ENCODE assay signal across 23 cellular contexts in genomic region chr9:4943346-4943745, GRCh38. TPM values are rescaled to one million over a fixed set of nuclear protein-coding genes. Genes with fewer than 3 reads are reported as not detected.
DNase-seq lines count a peak whose midpoint lies in the region; ATAC-seq and TF ChIP-seq lines count a peak whose summit lies in the region.
"Had no signal": no experiment of that assay in that cellular context is flagged by ENCODE, and none has a peak within 500 bp of the region (broad histone marks: within the 10 kb centered on the region; RNA-seq: fewer than 3 reads in every experiment).

No MANE protein-coding gene starts in this region.

- no peak overlapping the region for H3K4me3 ChIP-seq in psoas muscle
- H3K4me3 ChIP-seq: GM23338, Peyer's patch, SJCRH30 had no signal

- H3K4me1 Mint-ChIP-seq in activated CD8-positive, alpha-beta T cell treated with anti-CD3 and anti-CD28 coated beads for 36 hours (ENCODE audit: low read depth): peaks cover 62% of the 10 kb centered on the region
- peaks cover 57% of the 10 kb centered on the region for H3K4me1 Mint-ChIP-seq in activated CD8-positive, alpha-beta T cell treated with anti-CD3 and anti-CD28 coated beads, Interleukin-2, amount 10 ng/mL, durations not matched to agents 7 days and 5 days (ENCODE audit: low read depth)
- H3K4me1 Mint-ChIP-seq in natural killer cell treated with Interleukin-12 subunit alpha and Interleukin-12 subunit beta and Interleukin-15 and Interleukin-18, amount 100 ng/mL, for 72 hours (ENCODE audit: low read depth in 2 of 2): peaks cover 36 to 48% of the 10 kb centered on the region in 2 donors
- peaks cover 28% of the 10 kb centered on the region in 2 donors for H3K4me1 Mint-ChIP-seq in natural killer cell
- H3K4me1 Mint-ChIP-seq: GM23338, H9 had no signal

- 30 to 57% (median 34%) methylated on average over 4 of the region's 4 CpGs for WGBS in psoas muscle, 3 donors

- intact Hi-C loops in activated CD8-positive, alpha-beta T cell treated with anti-CD3 and anti-CD28 coated beads for 36 hours (cut with micrococcal nuclease): no loop called here
- intact Hi-C loops in natural killer cell (cut with micrococcal nuclease): no loop called here
- intact Hi-C loops in psoas muscle (cut with DNase I): no loop called here

- peaks cover 7% of the 10 kb centered on the region for H3K36me3 Mint-ChIP-seq in activated CD8-positive, alpha-beta T cell treated with anti-CD3 and anti-CD28 coated beads for 36 hours (ENCODE audit: low read depth)
- peaks cover 2% of the 10 kb centered on the region for H3K36me3 Mint-ChIP-seq in activated CD8-positive, alpha-beta T cell treated with anti-CD3 and anti-CD28 coated beads, Interleukin-2, amount 10 ng/mL, durations not matched to agents 7 days and 5 days (ENCODE audit: low read depth)
- H3K36me3 Mint-ChIP-seq in natural killer cell treated with Interleukin-12 subunit alpha and Interleukin-12 subunit beta and Interleukin-15 and Interleukin-18, amount 100 ng/mL, for 72 hours: no peaks in the 10 kb centered on the region
- no peaks in the 10 kb centered on the region for H3K36me3 Mint-ChIP-seq in natural killer cell
- H3K36me3 Mint-ChIP-seq: CD4-positive, CD25-positive, alpha-beta regulatory T cell had no signal

- no peaks in the 10 kb centered on the region for H3K36me3 ChIP-seq in psoas muscle (ENCODE audit: insufficient read depth in 1 of 2, low read depth in 1 of 2)
- H3K36me3 ChIP-seq: Peyer's patch, SJCRH30 had no signal

- H3K27me3 ChIP-seq in psoas muscle (ENCODE audit: insufficient read depth in 3 of 3, low read length in 2 of 3): no peaks in the 10 kb centered on the region
- H3K27me3 ChIP-seq: Peyer's patch, SJCRH30 had no signal

- no peaks in the 10 kb centered on the region for H3K27me3 Mint-ChIP-seq in activated CD8-positive, alpha-beta T cell treated with anti-CD3 and anti-CD28 coated beads for 36 hours
- no peaks in the 10 kb centered on the region for H3K27me3 Mint-ChIP-seq in activated CD8-positive, alpha-beta T cell treated with anti-CD3 and anti-CD28 coated beads, Interleukin-2, amount 10 ng/mL, durations not matched to agents 7 days and 5 days (ENCODE audit: low read depth)
- no peaks in the 10 kb centered on the region for H3K27me3 Mint-ChIP-seq in natural killer cell treated with Interleukin-12 subunit alpha and Interleukin-12 subunit beta and Interleukin-15 and Interleukin-18, amount 100 ng/mL, for 72 hours
- H3K27me3 Mint-ChIP-seq in natural killer cell (ENCODE audit: low read depth in 2 of 2): no peaks in the 10 kb centered on the region
- H3K27me3 Mint-ChIP-seq: CD4-positive, CD25-positive, alpha-beta regulatory T cell had no signal

- H3K4me3 Mint-ChIP-seq in activated CD8-positive, alpha-beta T cell treated with anti-CD3 and anti-CD28 coated beads for 36 hours: no peak overlapping the region
- H3K4me3 Mint-ChIP-seq in activated CD8-positive, alpha-beta T cell treated with anti-CD3 and anti-CD28 coated beads, Interleukin-2, amount 10 ng/mL, durations not matched to agents 7 days and 5 days: no peak overlapping the region
- no peak overlapping the region for H3K4me3 Mint-ChIP-seq in natural killer cell treated with Interleukin-12 subunit alpha and Interleukin-12 subunit beta and Interleukin-15 and Interleukin-18, amount 100 ng/mL, for 72 hours
- H3K4me3 Mint-ChIP-seq in natural killer cell: no peak overlapping the region
- H3K4me3 Mint-ChIP-seq: CD4-positive, CD25-positive, alpha-beta regulatory T cell; GM23338; H9 had no signal

- H3K27ac ChIP-seq in psoas muscle: peak overlapping the region; percentile 64
- H3K27ac ChIP-seq: Peyer's patch, SJCRH30 had no signal

- POLR2A ChIA-PET in activated CD8-positive, alpha-beta T cell treated with anti-CD3 and anti-CD28 coated beads for 36 hours (lab: Charles Lee): interaction anchor here (0.9 kb wide), 1 partner anchor 41 kb away, joined by 3 read pairs; the partner anchor contains the start of gene JAK2
- POLR2A ChIA-PET in activated CD8-positive, alpha-beta T cell treated with anti-CD3 and anti-CD28 coated beads, Interleukin-2, amount 10 ng/mL, durations not matched to agents 7 days and 5 days (lab: Charles Lee): interaction anchor here (2.2 kb wide), 1 partner anchor 42 kb away, joined by 7 read pairs; the partner anchor contains the start of gene JAK2

- H3K27ac Mint-ChIP-seq in activated CD8-positive, alpha-beta T cell treated with anti-CD3 and anti-CD28 coated beads for 36 hours: peak overlapping the region; percentile 52
- no peak overlapping the region for H3K27ac Mint-ChIP-seq in activated CD8-positive, alpha-beta T cell treated with anti-CD3 and anti-CD28 coated beads, Interleukin-2, amount 10 ng/mL, durations not matched to agents 7 days and 5 days
- peak overlapping the region; percentile 57 to 83 for H3K27ac Mint-ChIP-seq in natural killer cell treated with Interleukin-12 subunit alpha and Interleukin-12 subunit beta and Interleukin-15 and Interleukin-18, amount 100 ng/mL, for 72 hours
- no peak overlapping the region for H3K27ac Mint-ChIP-seq in natural killer cell
- H3K27ac Mint-ChIP-seq: CD4-positive, CD25-positive, alpha-beta regulatory T cell; GM23338; H9 had no signal

- no peak for DNase-seq in activated CD8-positive, alpha-beta T cell treated with anti-CD3 and anti-CD28 coated beads for 36 hours
- DNase-seq in activated CD8-positive, alpha-beta T cell treated with anti-CD3 and anti-CD28 coated beads, Interleukin-2, amount 10 ng/mL, durations not matched to agents 7 days and 5 days: no peak
- no peak for DNase-seq in natural killer cell treated with Interleukin-12 subunit alpha and Interleukin-12 subunit beta and Interleukin-15 and Interleukin-18, amount 100 ng/mL, for 72 hours (ENCODE audit: low spot score)
- DNase-seq in natural killer cell (no peak), psoas muscle (no peak), SHP77 (lab: John Stamatoyannopoulos, UW) (no peak)
- DNase-seq: CD4-positive, CD25-positive, alpha-beta regulatory T cell; DMS153; DND-41; H9; Karpas-422; NCI-H1092; NCI-H187; NCI-H2081 treated with DMSO at 0.1 percent for 48 hours; NCI-H2171; NCI-H226; NCI-H510A; OCI-M1; Peyer's patch; SJCRH30 had no signal

- CTCF ChIA-PET in activated CD8-positive, alpha-beta T cell treated with anti-CD3 and anti-CD28 coated beads for 36 hours (lab: Charles Lee): interaction anchor here (2.0 kb wide), 1 partner anchor 40 kb away, joined by 8 read pairs; no protein-coding TSS in a partner anchor
- CTCF ChIA-PET in activated CD8-positive, alpha-beta T cell treated with anti-CD3 and anti-CD28 coated beads, Interleukin-2, amount 10 ng/mL, durations not matched to agents 7 days and 5 days (lab: Charles Lee): interaction anchor here (1.1 to 1.5 kb wide), 3 partner anchors 13 to 180 kb away, joined by 3 to 6 read pairs (median 5); no protein-coding TSS in a partner anchor

- peaks cover 31% of the 10 kb centered on the region for H3K4me1 ChIP-seq in psoas muscle
- H3K4me1 ChIP-seq: SJCRH30 had no signal

- H3K9me3 ChIP-seq in psoas muscle: no peaks in the 10 kb centered on the region
- H3K9me3 ChIP-seq: Peyer's patch, SJCRH30 had no signal

- ATAC-seq in activated CD8-positive, alpha-beta T cell treated with anti-CD3 and anti-CD28 coated beads for 36 hours: no peak
- no peak for ATAC-seq in activated CD8-positive, alpha-beta T cell treated with anti-CD3 and anti-CD28 coated beads, Interleukin-2, amount 10 ng/mL, durations not matched to agents 7 days and 5 days
- ATAC-seq in natural killer cell treated with Interleukin-12 subunit alpha and Interleukin-12 subunit beta and Interleukin-15 and Interleukin-18, amount 100 ng/mL, for 72 hours: no peak
- no peak for ATAC-seq in natural killer cell
- ATAC-seq in psoas muscle: peak in 3 of 4 donors; percentile 76 to 90 (median 83)
- ATAC-seq in GM18867 (IDR thresholded peaks at IDR 0.05; ENCODE audit: unreplicated experiment): no peak
- ATAC-seq: GM23338, HepG2 had no signal

- peaks cover 3% of the 10 kb centered on the region for H3K9me3 Mint-ChIP-seq in activated CD8-positive, alpha-beta T cell treated with anti-CD3 and anti-CD28 coated beads for 36 hours
- H3K9me3 Mint-ChIP-seq in activated CD8-positive, alpha-beta T cell treated with anti-CD3 and anti-CD28 coated beads, Interleukin-2, amount 10 ng/mL, durations not matched to agents 7 days and 5 days (ENCODE audit: insufficient read depth): peaks cover 3% of the 10 kb centered on the region
- peaks cover 3% of the 10 kb centered on the region for H3K9me3 Mint-ChIP-seq in natural killer cell treated with Interleukin-12 subunit alpha and Interleukin-12 subunit beta and Interleukin-15 and Interleukin-18, amount 100 ng/mL, for 72 hours
- no peaks in the 10 kb centered on the region for H3K9me3 Mint-ChIP-seq in natural killer cell

- TF ChIP-seq CTCF in activated CD8-positive, alpha-beta T cell treated with anti-CD3 and anti-CD28 coated beads for 36 hours (IDR thresholded peaks at IDR 0.05): no peak
- TF ChIP-seq CTCF in natural killer cell (IDR thresholded peaks at IDR 0.05) (no peak), psoas muscle (IDR thresholded peaks at IDR 0.05) (no peak)

RNA-seq across cellular contexts. Expression of gene JAK2, which starts 41.7 kb away (rescaled TPM):
- 10 to 100 TPM; 28.4 to 29.0 TPM for total RNA-seq in activated CD8-positive, alpha-beta T cell treated with anti-CD3 and anti-CD28 coated beads for 36 hours
- total RNA-seq in activated CD8-positive, alpha-beta T cell treated with anti-CD3 and anti-CD28 coated beads, Interleukin-2, amount 10 ng/mL, durations not matched to agents 7 days and 5 days: 10 to 100 TPM; 25.7 to 27.2 TPM
- 10 to 100 TPM; 34.6 to 35.9 TPM for total RNA-seq in natural killer cell treated with Interleukin-12 subunit alpha and Interleukin-12 subunit beta and Interleukin-15 and Interleukin-18, amount 100 ng/mL, for 72 hours
- 10 to 100 TPM; 20.8 to 43.9 (median 30.0) TPM for total RNA-seq in natural killer cell
- total RNA-seq in psoas muscle: 10 to 100 TPM in 3 of 4 donors, 1 to 10 TPM in 1; 9.0 to 32.3 (median 16.8) TPM
- 1 to 10 TPM; 2.2 to 4.6 (median 3.2) TPM for polyA plus RNA-seq in psoas muscle

Comparison
In these comparisons a context has a peak if more than half of its experiments do, and no peak if none do; other contexts are left out.
1. H3K27ac Mint-ChIP-seq: peak in activated CD8-positive, alpha-beta T cell treated with anti-CD3 and anti-CD28 coated beads for 36 hours (single experiment) and natural killer cell treated with Interleukin-12 subunit alpha and Interleukin-12 subunit beta and Interleukin-15 and Interleukin-18, amount 100 ng/mL, for 72 hours (2 of 2); none in activated CD8-positive, alpha-beta T cell treated with anti-CD3 and anti-CD28 coated beads, Interleukin-2, amount 10 ng/mL, durations not matched to agents 7 days and 5 days (single experiment) and natural killer cell (0 of 2).
2. ATAC-seq: peak in psoas muscle (3 of 4); none in activated CD8-positive, alpha-beta T cell treated with anti-CD3 and anti-CD28 coated beads for 36 hours (single experiment), activated CD8-positive, alpha-beta T cell treated with anti-CD3 and anti-CD28 coated beads, Interleukin-2, amount 10 ng/mL, durations not matched to agents 7 days and 5 days (single experiment), natural killer cell treated with Interleukin-12 subunit alpha and Interleukin-12 subunit beta and Interleukin-15 and Interleukin-18, amount 100 ng/mL, for 72 hours (0 of 2), natural killer cell (0 of 3) and GM18867 (single experiment).